In the genomic region with DNA sequence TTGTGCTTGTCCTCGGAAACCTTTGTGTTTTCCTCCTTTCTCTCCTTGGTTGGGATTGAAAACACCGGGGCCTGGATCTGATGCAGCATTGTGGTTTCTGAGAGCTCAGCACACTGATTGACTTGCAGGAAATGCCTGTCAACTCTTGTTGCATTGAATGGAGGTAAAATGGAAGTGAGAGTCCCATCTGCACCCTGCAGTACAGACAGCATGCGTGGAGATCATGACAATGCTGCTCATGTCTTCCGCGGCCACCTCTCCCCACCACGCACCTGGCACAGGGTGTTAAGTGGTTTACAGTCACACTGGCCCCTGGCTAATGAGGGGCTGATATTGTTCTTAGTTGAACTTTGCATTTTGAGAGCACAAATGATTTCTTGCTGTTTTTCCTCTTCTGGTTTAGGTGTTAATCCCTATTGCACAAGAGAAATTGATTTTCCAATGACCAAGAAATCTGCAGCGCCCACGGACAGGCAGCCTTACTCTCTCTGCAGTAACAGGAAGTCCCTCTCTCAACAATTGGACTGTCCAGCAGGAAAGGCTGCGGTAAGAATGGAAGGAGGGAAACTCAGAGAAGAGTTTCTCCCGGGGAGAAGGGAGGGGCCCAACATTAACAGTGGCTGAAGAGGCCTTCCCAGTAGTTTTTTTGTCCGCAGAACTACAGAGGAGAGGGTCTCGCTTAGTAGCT, we compare ENCODE assay signal across 1 cellular context.
TF ChIP-seq lines count a peak whose summit lies in the region.

No MANE protein-coding gene starts in this region.

TF ChIP-seq in WTC11, 78 proteins besides CTCF, POLR2A, EP300 and RAD21 (continued from another document):
- TF ChIP-seq, protein P1, sequence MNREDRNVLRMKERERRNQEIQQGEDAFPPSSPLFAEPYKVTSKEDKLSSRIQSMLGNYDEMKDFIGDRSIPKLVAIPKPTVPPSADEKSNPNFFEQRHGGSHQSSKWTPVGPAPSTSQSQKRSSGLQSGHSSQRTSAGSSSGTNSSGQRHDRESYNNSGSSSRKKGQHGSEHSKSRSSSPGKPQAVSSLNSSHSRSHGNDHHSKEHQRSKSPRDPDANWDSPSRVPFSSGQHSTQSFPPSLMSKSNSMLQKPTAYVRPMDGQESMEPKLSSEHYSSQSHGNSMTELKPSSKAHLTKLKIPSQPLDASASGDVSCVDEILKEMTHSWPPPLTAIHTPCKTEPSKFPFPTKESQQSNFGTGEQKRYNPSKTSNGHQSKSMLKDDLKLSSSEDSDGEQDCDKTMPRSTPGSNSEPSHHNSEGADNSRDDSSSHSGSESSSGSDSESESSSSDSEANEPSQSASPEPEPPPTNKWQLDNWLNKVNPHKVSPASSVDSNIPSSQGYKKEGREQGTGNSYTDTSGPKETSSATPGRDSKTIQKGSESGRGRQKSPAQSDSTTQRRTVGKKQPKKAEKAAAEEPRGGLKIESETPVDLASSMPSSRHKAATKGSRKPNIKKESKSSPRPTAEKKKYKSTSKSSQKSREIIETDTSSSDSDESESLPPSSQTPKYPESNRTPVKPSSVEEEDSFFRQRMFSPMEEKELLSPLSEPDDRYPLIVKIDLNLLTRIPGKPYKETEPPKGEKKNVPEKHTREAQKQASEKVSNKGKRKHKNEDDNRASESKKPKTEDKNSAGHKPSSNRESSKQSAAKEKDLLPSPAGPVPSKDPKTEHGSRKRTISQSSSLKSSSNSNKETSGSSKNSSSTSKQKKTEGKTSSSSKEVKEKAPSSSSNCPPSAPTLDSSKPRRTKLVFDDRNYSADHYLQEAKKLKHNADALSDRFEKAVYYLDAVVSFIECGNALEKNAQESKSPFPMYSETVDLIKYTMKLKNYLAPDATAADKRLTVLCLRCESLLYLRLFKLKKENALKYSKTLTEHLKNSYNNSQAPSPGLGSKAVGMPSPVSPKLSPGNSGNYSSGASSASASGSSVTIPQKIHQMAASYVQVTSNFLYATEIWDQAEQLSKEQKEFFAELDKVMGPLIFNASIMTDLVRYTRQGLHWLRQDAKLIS (CRISPR knock-in tag; IDR thresholded peaks at IDR 0.05; ENCODE audit: borderline replicate concordance): no peak
- TF ChIP-seq JAZF1 (CRISPR knock-in tag; IDR thresholded peaks at IDR 0.05) (no peak), SOX15 (CRISPR knock-in tag; IDR thresholded peaks at IDR 0.05) (no peak), ZBTB21 (CRISPR knock-in tag; IDR thresholded peaks at IDR 0.05; ENCODE audit: borderline replicate concordance) (no peak), RELA (CRISPR knock-in tag; IDR thresholded peaks at IDR 0.05; ENCODE audit: borderline replicate concordance) (no peak), ZNF263 (CRISPR knock-in tag; IDR thresholded peaks at IDR 0.05; ENCODE audit: low read depth) (no peak), ATF1 (CRISPR knock-in tag; IDR thresholded peaks at IDR 0.05) (no peak), ZNF423 (CRISPR knock-in tag; IDR thresholded peaks at IDR 0.05) (no peak)
- TF ChIP-seq, protein P2, sequence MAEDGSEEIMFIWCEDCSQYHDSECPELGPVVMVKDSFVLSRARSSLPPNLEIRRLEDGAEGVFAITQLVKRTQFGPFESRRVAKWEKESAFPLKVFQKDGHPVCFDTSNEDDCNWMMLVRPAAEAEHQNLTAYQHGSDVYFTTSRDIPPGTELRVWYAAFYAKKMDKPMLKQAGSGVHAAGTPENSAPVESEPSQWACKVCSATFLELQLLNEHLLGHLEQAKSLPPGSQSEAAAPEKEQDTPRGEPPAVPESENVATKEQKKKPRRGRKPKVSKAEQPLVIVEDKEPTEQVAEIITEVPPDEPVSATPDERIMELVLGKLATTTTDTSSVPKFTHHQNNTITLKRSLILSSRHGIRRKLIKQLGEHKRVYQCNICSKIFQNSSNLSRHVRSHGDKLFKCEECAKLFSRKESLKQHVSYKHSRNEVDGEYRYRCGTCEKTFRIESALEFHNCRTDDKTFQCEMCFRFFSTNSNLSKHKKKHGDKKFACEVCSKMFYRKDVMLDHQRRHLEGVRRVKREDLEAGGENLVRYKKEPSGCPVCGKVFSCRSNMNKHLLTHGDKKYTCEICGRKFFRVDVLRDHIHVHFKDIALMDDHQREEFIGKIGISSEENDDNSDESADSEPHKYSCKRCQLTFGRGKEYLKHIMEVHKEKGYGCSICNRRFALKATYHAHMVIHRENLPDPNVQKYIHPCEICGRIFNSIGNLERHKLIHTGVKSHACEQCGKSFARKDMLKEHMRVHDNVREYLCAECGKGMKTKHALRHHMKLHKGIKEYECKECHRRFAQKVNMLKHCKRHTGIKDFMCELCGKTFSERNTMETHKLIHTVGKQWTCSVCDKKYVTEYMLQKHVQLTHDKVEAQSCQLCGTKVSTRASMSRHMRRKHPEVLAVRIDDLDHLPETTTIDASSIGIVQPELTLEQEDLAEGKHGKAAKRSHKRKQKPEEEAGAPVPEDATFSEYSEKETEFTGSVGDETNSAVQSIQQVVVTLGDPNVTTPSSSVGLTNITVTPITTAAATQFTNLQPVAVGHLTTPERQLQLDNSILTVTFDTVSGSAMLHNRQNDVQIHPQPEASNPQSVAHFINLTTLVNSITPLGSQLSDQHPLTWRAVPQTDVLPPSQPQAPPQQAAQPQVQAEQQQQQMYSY (CRISPR knock-in tag; IDR thresholded peaks at IDR 0.05): no peak
- TF ChIP-seq, protein P3, sequence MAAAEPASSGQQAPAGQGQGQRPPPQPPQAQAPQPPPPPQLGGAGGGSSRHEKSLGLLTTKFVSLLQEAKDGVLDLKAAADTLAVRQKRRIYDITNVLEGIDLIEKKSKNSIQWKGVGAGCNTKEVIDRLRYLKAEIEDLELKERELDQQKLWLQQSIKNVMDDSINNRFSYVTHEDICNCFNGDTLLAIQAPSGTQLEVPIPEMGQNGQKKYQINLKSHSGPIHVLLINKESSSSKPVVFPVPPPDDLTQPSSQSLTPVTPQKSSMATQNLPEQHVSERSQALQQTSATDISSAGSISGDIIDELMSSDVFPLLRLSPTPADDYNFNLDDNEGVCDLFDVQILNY (CRISPR knock-in tag; IDR thresholded peaks at IDR 0.05): no peak
- TF ChIP-seq, protein P4, sequence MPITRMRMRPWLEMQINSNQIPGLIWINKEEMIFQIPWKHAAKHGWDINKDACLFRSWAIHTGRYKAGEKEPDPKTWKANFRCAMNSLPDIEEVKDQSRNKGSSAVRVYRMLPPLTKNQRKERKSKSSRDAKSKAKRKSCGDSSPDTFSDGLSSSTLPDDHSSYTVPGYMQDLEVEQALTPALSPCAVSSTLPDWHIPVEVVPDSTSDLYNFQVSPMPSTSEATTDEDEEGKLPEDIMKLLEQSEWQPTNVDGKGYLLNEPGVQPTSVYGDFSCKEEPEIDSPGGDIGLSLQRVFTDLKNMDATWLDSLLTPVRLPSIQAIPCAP (CRISPR knock-in tag; IDR thresholded peaks at IDR 0.05): no peak
- TF ChIP-seq, protein P5, sequence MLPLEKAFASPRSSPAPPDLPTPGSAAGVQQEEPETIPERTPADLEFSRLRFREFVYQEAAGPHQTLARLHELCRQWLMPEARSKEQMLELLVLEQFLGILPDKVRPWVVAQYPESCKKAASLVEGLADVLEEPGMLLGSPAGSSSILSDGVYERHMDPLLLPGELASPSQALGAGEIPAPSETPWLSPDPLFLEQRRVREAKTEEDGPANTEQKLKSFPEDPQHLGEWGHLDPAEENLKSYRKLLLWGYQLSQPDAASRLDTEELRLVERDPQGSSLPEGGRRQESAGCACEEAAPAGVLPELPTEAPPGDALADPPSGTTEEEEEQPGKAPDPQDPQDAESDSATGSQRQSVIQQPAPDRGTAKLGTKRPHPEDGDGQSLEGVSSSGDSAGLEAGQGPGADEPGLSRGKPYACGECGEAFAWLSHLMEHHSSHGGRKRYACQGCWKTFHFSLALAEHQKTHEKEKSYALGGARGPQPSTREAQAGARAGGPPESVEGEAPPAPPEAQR (CRISPR knock-in tag; IDR thresholded peaks at IDR 0.05): no peak
